Comparison of ENCODE assay signal across 1 cellular context in genomic region chr2:232522014-232522854, GRCh38.
A peak's percentile ranks its signal among the peaks of the same experiment; 100 is the strongest.
TF ChIP-seq lines count a peak whose summit lies in the region.

No MANE protein-coding gene starts in this region.

TF ChIP-seq in H1, 55 proteins besides CTCF, POLR2A, EP300 and RAD21:
- TF ChIP-seq KDM4A (IDR thresholded peaks at IDR 0.05; ENCODE audit: low read depth, low read length, severe bottlenecking) (peak; percentile 66), GTF2F1 (IDR thresholded peaks at IDR 0.05; ENCODE audit: borderline replicate concordance, low read depth, low read length) (no peak), SP1 (IDR thresholded peaks at IDR 0.05; ENCODE audit: low read depth, low read length) (peak; percentile 17; the same call in 1 of the 2 replicates), BRCA1 (IDR thresholded peaks at IDR 0.05; ENCODE audit: low read depth, low read length) (no peak), PHF8 (conservative IDR thresholded peaks at IDR 0.05; ENCODE audit: low read depth, low read length) (no peak), HDAC6 (IDR thresholded peaks at IDR 0.05; ENCODE audit: low read depth, low read length) (no peak), BACH1 (IDR thresholded peaks at IDR 0.05; ENCODE audit: low read length) (no peak), GABPA (IDR thresholded peaks at IDR 0.05; ENCODE audit: borderline replicate concordance, insufficient read depth, low read length) (peak; percentile 21; the same call in 1 of the 2 replicates), RNF2 (IDR thresholded peaks at IDR 0.05; ENCODE audit: borderline replicate concordance, low read depth, low read length, missing control alignments, poor library complexity, severe bottlenecking) (no peak)
